1 cellular context compared by ENCODE assay signal in the genomic region with DNA sequence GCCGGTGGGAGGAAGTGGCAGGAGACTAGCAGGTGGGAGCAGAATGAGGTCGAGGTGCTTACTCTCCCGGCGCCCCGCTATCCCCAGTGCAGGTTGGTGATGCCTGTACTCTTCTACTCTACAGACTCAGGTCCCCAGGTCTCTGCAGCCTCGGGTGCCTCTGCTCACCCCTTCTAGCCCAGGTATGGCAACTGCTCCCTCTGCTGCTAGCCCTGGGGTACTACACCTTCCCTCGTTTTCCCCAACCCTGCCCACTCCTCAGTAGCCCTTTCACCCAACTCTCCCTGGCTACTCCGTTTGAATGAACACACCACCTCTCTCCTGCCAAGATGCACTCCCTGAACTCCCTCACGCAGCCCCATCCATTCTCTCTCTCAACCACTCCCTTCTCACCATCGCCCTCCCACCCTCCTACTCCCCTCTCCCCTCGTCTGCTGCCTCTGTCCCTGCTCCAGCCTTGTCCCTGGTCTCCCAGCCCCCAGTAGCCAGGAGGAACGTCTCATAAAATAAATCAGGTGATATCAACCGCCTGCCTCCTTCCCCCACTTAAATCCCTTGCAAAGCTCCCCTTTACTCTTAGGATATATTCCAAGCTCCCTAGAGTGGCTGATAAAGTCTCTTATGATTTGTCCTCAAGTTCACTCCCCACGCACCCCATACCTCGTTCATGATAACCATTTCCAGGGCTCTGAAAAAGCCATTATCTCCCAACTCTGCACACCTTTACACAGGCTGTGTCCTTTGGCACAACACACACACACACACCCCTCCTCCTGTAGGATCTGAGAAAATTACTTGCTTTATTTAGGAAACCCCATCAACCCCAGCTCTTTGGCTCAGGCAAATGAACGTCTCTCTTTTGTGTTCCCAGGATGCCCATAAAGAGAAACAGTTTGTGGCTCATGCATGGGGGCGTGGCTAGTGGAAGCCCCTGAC.
TF ChIP-seq lines count a peak whose summit lies in the region.

No MANE protein-coding gene starts in this region.

TF ChIP-seq in SK-N-SH treated with all-trans-retinoic acid at 6 μM for 48 hours, 23 proteins besides CTCF, POLR2A, EP300 and RAD21 (continued from another document):
- no peak for TF ChIP-seq ZNF8 (CRISPR knock-in tag; IDR thresholded peaks at IDR 0.05)
- TF ChIP-seq ISL1 (CRISPR knock-in tag; IDR thresholded peaks at IDR 0.05) = no peak
- TF ChIP-seq, protein P1, sequence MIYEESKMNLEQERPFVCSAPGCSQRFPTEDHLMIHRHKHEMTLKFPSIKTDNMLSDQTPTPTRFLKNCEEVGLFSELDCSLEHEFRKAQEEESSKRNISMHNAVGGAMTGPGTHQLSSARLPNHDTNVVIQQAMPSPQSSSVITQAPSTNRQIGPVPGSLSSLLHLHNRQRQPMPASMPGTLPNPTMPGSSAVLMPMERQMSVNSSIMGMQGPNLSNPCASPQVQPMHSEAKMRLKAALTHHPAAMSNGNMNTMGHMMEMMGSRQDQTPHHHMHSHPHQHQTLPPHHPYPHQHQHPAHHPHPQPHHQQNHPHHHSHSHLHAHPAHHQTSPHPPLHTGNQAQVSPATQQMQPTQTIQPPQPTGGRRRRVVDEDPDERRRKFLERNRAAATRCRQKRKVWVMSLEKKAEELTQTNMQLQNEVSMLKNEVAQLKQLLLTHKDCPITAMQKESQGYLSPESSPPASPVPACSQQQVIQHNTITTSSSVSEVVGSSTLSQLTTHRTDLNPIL (CRISPR knock-in tag; IDR thresholded peaks at IDR 0.05; ENCODE audit: low read depth) = no peak
- TF ChIP-seq ZFP30 (CRISPR knock-in tag; IDR thresholded peaks at IDR 0.05) = no peak
- no peak for TF ChIP-seq BACH2 (CRISPR knock-in tag; IDR thresholded peaks at IDR 0.05; ENCODE audit: borderline replicate concordance)
